In genomic region chr3:118057086-118057485, GRCh38 we compare ENCODE assay signal across 23 cellular contexts.
"Had no signal": no experiment of that assay in that cellular context is flagged by ENCODE, and none has a peak within 500 bp of the region (broad histone marks: within the 10 kb centered on the region; RNA-seq: fewer than 3 reads in every experiment).

No MANE protein-coding gene starts in this region.

- H2AFZ ChIP-seq: hepatocyte, neural progenitor cell had no signal

- ATAC-seq: left colon; left ventricle myocardium superior; natural killer cell treated with Interleukin-12 subunit alpha and Interleukin-12 subunit beta and Interleukin-15 and Interleukin-18, amount 100 ng/mL, for 72 hours; pancreas; right cardiac atrium; stimulated activated memory B cell treated with anti-CD40 and anti-IgM and Interleukin-4, amounts not matched to agents 10 μg/mL and 1 μg/mL and 100 μg/mL, for 72 hours; upper lobe of right lung had no signal

- H3K4me2 ChIP-seq: hepatocyte, neural progenitor cell had no signal

- FAIRE-seq: endometrium, pancreas had no signal

- H3K36me3 ChIP-seq: esophagus squamous epithelium, neural progenitor cell, pancreas, tibial artery, upper lobe of right lung, vagina had no signal

- H3K9ac ChIP-seq: neural progenitor cell had no signal

- H3K9me3 ChIP-seq: esophagus squamous epithelium, pancreas, tibial artery, upper lobe of right lung, vagina had no signal

- H3K27ac ChIP-seq: epithelial cell of prostate, esophagus squamous epithelium, hepatocyte, neural progenitor cell, pancreas, tibial artery, upper lobe of right lung, vagina had no signal

- DNase-seq: cortex of kidney; effector memory CD4-positive, alpha-beta T cell; esophagus squamous epithelium; foreskin melanocyte; head of caudate nucleus; left colon; left ventricle myocardium superior; mesenchymal stem cell; midbrain; nucleus accumbens; pancreas; right cardiac atrium; stimulated activated CD4-positive, alpha-beta T cell treated with anti-CD3 and anti-CD28 coated beads, Interleukin-4, amount 100 ng/mL, for 1 hour; tibial artery; upper lobe of right lung had no signal

- H3K4me1 ChIP-seq: esophagus squamous epithelium, neural progenitor cell, pancreas, tibial artery, upper lobe of right lung, vagina had no signal

- H3K4me3 ChIP-seq: esophagus squamous epithelium, hepatocyte, lung, neural progenitor cell, pancreas, tibial artery, upper lobe of right lung, vagina had no signal

- H3K27me3 ChIP-seq: esophagus squamous epithelium, hepatocyte, neural progenitor cell, pancreas, tibial artery, upper lobe of right lung, vagina had no signal
